1 cellular context compared by ENCODE assay signal in genomic region chr17:58520843-58521430, GRCh38.
A peak's percentile ranks its signal among the peaks of the same experiment; 100 is the strongest.
TF ChIP-seq lines count a peak whose summit lies in the region.

No MANE protein-coding gene starts in this region.

TF ChIP-seq in GM12878, 131 proteins besides CTCF, POLR2A, EP300 and RAD21:
- TF ChIP-seq CBX5 (IDR thresholded peaks at IDR 0.05; ENCODE audit: low read depth) (no peak), SMC3 (IDR thresholded peaks at IDR 0.05; ENCODE audit: borderline replicate concordance, low read length) (peak; percentile 31; the same call in 1 of the 2 replicates)
TF ChIP-seq in GM12878: peak in this region for 1.
